In the genomic region with DNA sequence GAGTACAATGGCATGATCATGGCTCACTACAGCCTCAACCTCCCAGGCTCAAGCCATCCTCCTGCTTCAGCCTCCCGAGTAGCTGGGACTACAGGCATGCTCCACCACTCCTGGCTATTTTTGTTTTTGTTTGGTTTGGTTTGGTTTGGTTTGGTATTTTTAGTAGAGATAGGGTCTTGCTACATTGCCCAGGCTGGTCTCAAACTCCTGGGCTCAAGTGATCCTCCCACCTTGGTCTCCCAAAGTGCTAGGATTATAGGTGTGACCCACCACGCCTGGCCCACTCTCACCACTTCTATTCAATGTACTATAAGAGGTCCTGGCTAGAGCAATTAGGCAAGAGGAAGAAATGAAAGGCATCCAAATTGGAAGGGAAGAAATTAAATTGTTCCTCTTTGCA, we compare ENCODE assay signal across 7 cellular contexts. TPM values are rescaled to one million over a fixed set of nuclear protein-coding genes. Genes with fewer than 3 reads are reported as not detected.
"Had no signal": no experiment of that assay in that cellular context is flagged by ENCODE, and none has a peak within 500 bp of the region (broad histone marks: within the 10 kb centered on the region; RNA-seq: fewer than 3 reads in every experiment).

No MANE protein-coding gene starts in this region.

RNA-seq across cellular contexts. Expression of gene CNGB1, which starts 29.0 kb away (rescaled TPM):
- total RNA-seq: OCI-LY7, Right ventricle myocardium inferior, Right ventricle myocardium superior, RPMI7951, SJCRH30, SK-MEL-5, T-cell had no signal
